ENCODE assay signal across 8 cellular contexts in the genomic region with DNA sequence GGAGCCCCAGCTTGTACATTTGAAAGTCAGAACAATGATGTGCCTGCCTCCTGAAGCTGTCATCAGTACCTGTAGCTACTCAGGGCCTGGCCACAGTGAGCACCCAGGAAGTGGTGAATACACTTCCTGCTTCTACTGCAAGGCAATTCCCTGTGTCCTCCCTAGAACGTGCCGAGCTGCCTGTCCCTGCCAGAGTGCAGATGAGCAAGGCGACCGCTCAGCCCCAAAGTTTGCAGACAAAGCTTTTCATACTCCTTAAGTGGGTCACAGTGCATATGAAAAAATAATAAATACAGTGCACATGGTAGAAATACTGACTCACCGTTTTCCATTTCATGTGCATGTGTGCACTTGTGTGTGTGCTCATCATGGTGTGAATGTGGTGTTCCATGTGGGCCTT.
DNase-seq lines count a peak whose midpoint lies in the region; ATAC-seq, FAIRE-seq and TF ChIP-seq lines count a peak whose summit lies in the region.

No MANE protein-coding gene starts in this region.

- H3K4me3 Mint-ChIP-seq in memory B cell, result no peak overlapping the region
- peak overlapping the region in 1 of 2 donors; percentile 59 for H3K4me3 Mint-ChIP-seq in stimulated activated naive CD8-positive, alpha-beta T cell treated with anti-CD3 and anti-CD28 coated beads, Interleukin-15, amount 100 ng/mL, for 72 hours

- WGBS in adrenal gland, 4 donors, result 24 to 43% (median 39%) methylated on average over 5 of the region's 5 CpGs

- H3K27ac ChIP-seq in C4-2B (peak overlapping the region; percentile 66), adrenal gland (peak overlapping the region in 4 of 5 donors; percentile 28 to 80 (median 67))

- TF ChIP-seq CTCF in C4-2B (conservative IDR thresholded peaks at IDR 0.05) (no peak), adrenal gland (IDR thresholded peaks at IDR 0.05) (no peak)

- TF ChIP-seq POLR2A in adrenal gland (IDR thresholded peaks at IDR 0.05), result no peak

- DNase-seq in RCC 7860 (ENCODE audit: low spot score) (peak; percentile 5), adrenal gland (peak in 5 of 7 donors; percentile 40 to 59 (median 54)), memory B cell (ENCODE audit: low spot score in 2 of 2) (no peak), NOMO-1 treated with dmso at 0.1 percent for 144 hours (lab: John Stamatoyannopoulos, UW; ENCODE audit: unreplicated experiment) (no peak), GM03348 (ENCODE audit: low spot score) (no peak)
- DNase-seq in stimulated activated naive CD8-positive, alpha-beta T cell treated with anti-CD3 and anti-CD28 coated beads, Interleukin-15, amount 100 ng/mL, for 72 hours, result peak; percentile 33 to 60

- H3K27me3 ChIP-seq in adrenal gland, result no peaks in the 10 kb centered on the region

- peaks cover 14 to 43% of the 10 kb centered on the region in 2 donors for H3K4me1 ChIP-seq in adrenal gland (replicated peaks in 1 of 2)

- H3K27me3 Mint-ChIP-seq in memory B cell, result no peaks in the 10 kb centered on the region
- no peaks in the 10 kb centered on the region for H3K27me3 Mint-ChIP-seq in stimulated activated naive CD8-positive, alpha-beta T cell treated with anti-CD3 and anti-CD28 coated beads, Interleukin-15, amount 100 ng/mL, for 72 hours

- no peaks in the 10 kb centered on the region for H3K9me3 ChIP-seq in adrenal gland (replicated peaks in 1 of 3)

- ATAC-seq in memory B cell (ENCODE audit: low read depth), result peak; percentile 64
- peak; percentile 91 for ATAC-seq in stimulated activated naive CD8-positive, alpha-beta T cell treated with anti-CD3 and anti-CD28 coated beads, Interleukin-15, amount 100 ng/mL, for 72 hours
- no peak for ATAC-seq in HG03159 (IDR thresholded peaks at IDR 0.05; ENCODE audit: unreplicated experiment)

- intact Hi-C loops in adrenal gland (cut with DNase I), result no loop called here

- H3K36me3 Mint-ChIP-seq in memory B cell, result peaks cover 2% of the 10 kb centered on the region

- no peaks in the 10 kb centered on the region for H3K9me3 Mint-ChIP-seq in memory B cell
- no peaks in the 10 kb centered on the region for H3K9me3 Mint-ChIP-seq in stimulated activated naive CD8-positive, alpha-beta T cell treated with anti-CD3 and anti-CD28 coated beads, Interleukin-15, amount 100 ng/mL, for 72 hours

- H3K4me3 ChIP-seq in adrenal gland, result no peak overlapping the region

- no peak for FAIRE-seq in RCC 7860 (lab: Jason Lieb, UNC)

- peaks cover 60% of the 10 kb centered on the region for H3K4me1 Mint-ChIP-seq in memory B cell
- H3K4me1 Mint-ChIP-seq in stimulated activated naive CD8-positive, alpha-beta T cell treated with anti-CD3 and anti-CD28 coated beads, Interleukin-15, amount 100 ng/mL, for 72 hours, result peaks cover 87% of the 10 kb centered on the region

- no peaks in the 10 kb centered on the region for H3K36me3 ChIP-seq in adrenal gland (replicated peaks in 1 of 2)

- H3K27ac Mint-ChIP-seq in memory B cell, result no peak overlapping the region
- peak overlapping the region; percentile 48 to 78 for H3K27ac Mint-ChIP-seq in stimulated activated naive CD8-positive, alpha-beta T cell treated with anti-CD3 and anti-CD28 coated beads, Interleukin-15, amount 100 ng/mL, for 72 hours

Comparison
In these comparisons a context has a peak if more than half of its experiments do, and no peak if none do; other contexts are left out.
1. DNase-seq: peak in RCC 7860 (single experiment), adrenal gland (5 of 7) and stimulated activated naive CD8-positive, alpha-beta T cell treated with anti-CD3 and anti-CD28 coated beads, Interleukin-15, amount 100 ng/mL, for 72 hours (2 of 2); none in memory B cell (0 of 2), NOMO-1 treated with dmso at 0.1 percent for 144 hours (single experiment) and GM03348 (single experiment).